9 cellular contexts compared by ENCODE assay signal in the genomic region with DNA sequence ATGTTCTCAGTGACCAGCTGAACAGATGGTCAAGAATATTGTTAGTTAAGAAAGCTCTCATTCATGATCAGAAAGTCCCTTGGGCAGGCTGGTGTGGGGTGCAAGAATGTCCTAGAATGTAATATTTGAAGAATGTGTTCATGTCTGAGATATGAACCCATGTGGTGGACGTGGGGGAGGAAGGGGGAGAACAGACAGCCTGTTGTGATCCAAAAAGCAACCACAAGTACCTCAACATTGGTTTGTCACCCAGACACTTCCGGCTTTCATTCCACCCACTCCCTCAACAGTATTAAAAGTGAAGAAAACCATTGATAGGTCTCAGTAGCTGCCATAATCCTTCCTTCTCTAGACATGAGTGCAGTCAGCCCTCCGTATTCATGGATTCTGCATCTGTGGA.
DNase-seq lines count a peak whose midpoint lies in the region; ATAC-seq, FAIRE-seq and TF ChIP-seq lines count a peak whose summit lies in the region.
"Had no signal": no experiment of that assay in that cellular context is flagged by ENCODE, and none has a peak within 500 bp of the region (broad histone marks: within the 10 kb centered on the region; RNA-seq: fewer than 3 reads in every experiment).

No MANE protein-coding gene starts in this region.

- BruUV-seq in Caco-2 (replicated peaks; lab: Mats Ljungman, UMichigan): no TSS peak

- H3K36me3 Mint-ChIP-seq in astrocyte (ENCODE audit: low read depth, unreplicated experiment) (peaks cover 2% of the 10 kb centered on the region), Caco-2 (ENCODE audit: insufficient read depth, unreplicated experiment) (peaks cover 6% of the 10 kb centered on the region)

- no peaks in the 10 kb centered on the region for H3K36me3 ChIP-seq in astrocyte (ENCODE audit: insufficient read depth, low read length)
- no peaks in the 10 kb centered on the region for H3K36me3 ChIP-seq in Caco-2 (ENCODE audit: control insufficient read depth, insufficient read depth, low read length)

- POLR2A ChIA-PET in Caco-2 (lab: Charles Lee): no interaction called here

- H3K27ac Mint-ChIP-seq in astrocyte (ENCODE audit: unreplicated experiment): peak overlapping the region; percentile 98
- no peak overlapping the region for H3K27ac Mint-ChIP-seq in Caco-2 (ENCODE audit: unreplicated experiment)

- H2AFZ ChIP-seq in astrocyte (ENCODE audit: low read depth, low read length): no peak overlapping the region

- peak; percentile 36 for DNase-seq in GM13977 (ENCODE audit: low spot score)
- peak; percentile 24 for DNase-seq in T follicular helper cell (ENCODE audit: low read depth)
- peak; percentile 99 for DNase-seq in astrocyte (ENCODE audit: low read depth)
- DNase-seq in sciatic nerve (ENCODE audit: low spot score): no peak
- no peak for DNase-seq in NCI-H2029 (lab: John Stamatoyannopoulos, UW)
- no peak for DNase-seq in DMS79 (lab: John Stamatoyannopoulos, UW)
- DNase-seq in Caco-2: no peak

- H3K9me3 ChIP-seq in astrocyte (ENCODE audit: insufficient read depth, low read depth, low read length) (no peaks in the 10 kb centered on the region), Caco-2 (no peaks in the 10 kb centered on the region)

- H3K27me3 ChIP-seq in astrocyte (ENCODE audit: insufficient read depth, low read length) (no peaks in the 10 kb centered on the region), Caco-2 (replicated peaks; ENCODE audit: control insufficient read depth, insufficient read depth, low read length) (no peaks in the 10 kb centered on the region)

- H3K9me3 Mint-ChIP-seq in astrocyte (ENCODE audit: unreplicated experiment): no peaks in the 10 kb centered on the region
- H3K9me3 Mint-ChIP-seq in Caco-2 (ENCODE audit: unreplicated experiment): no peaks in the 10 kb centered on the region

- in situ Hi-C loops in GM13977 (cut with MboI; ENCODE audit: low pct_unique_long_range_greater_than_20kb, low sequenced_read_pairs, unreplicated experiment): no loop called here

- H3K4me3 Mint-ChIP-seq in astrocyte (ENCODE audit: unreplicated experiment): peak overlapping the region; percentile 64
- no peak overlapping the region for H3K4me3 Mint-ChIP-seq in Caco-2 (ENCODE audit: unreplicated experiment)

- TF ChIP-seq CTCF in GM13977 (IDR thresholded peaks at IDR 0.05; ENCODE audit: extremely low read depth, insufficient read depth, missing control alignments) (no peak), astrocyte (IDR thresholded peaks at IDR 0.05; ENCODE audit: insufficient read depth, low read depth, low read length) (no peak), Caco-2 (IDR thresholded peaks at IDR 0.05; ENCODE audit: insufficient read depth in 1 of 2, low read depth in 1 of 2, low read length in 1 of 2, severe bottlenecking in 1 of 2, unreplicated experiment in 1 of 2) (no peak)

- H3K4me3 ChIP-seq in astrocyte (ENCODE audit: insufficient read depth, low read depth, low read length) (no peak overlapping the region), Caco-2 (ENCODE audit: low read depth, low read length) (no peak overlapping the region)

- CTCF ChIA-PET in Caco-2 (lab: Charles Lee): interaction anchor here (0.7 kb wide), 1 partner anchor 328 kb away, joined by 4 read pairs; no protein-coding TSS in a partner anchor

- intact Hi-C loops in sciatic nerve (cut with DNase I) (no loop called here), Caco-2 (cut with micrococcal nuclease; ENCODE audit: unreplicated experiment) (loop anchor here (2.0 kb wide), 1 partner anchor 13 kb away; no protein-coding TSS in a partner anchor)

- no peaks in the 10 kb centered on the region for H3K79me2 ChIP-seq in astrocyte (ENCODE audit: insufficient read depth, low read length)

- FAIRE-seq in astrocyte (lab: Jason Lieb, UNC): peak; percentile 97

- H3K4me1 Mint-ChIP-seq in astrocyte (ENCODE audit: low read depth, unreplicated experiment) (peaks cover 50% of the 10 kb centered on the region), Caco-2 (ENCODE audit: low read depth, unreplicated experiment) (peaks cover 28% of the 10 kb centered on the region)

- H3K4me2 ChIP-seq in astrocyte (ENCODE audit: low read length): peak overlapping the region; percentile 58

- peak overlapping the region; percentile 48 for H3K9ac ChIP-seq in astrocyte (ENCODE audit: low read length)

- H3K4me1 ChIP-seq in astrocyte (ENCODE audit: insufficient read depth, low read length) (peaks cover 13% of the 10 kb centered on the region), Caco-2 (peaks cover 11% of the 10 kb centered on the region)

- no peaks in the 10 kb centered on the region for H4K20me1 ChIP-seq in astrocyte (ENCODE audit: insufficient read depth, low read length)

- no peaks in the 10 kb centered on the region for H3K27me3 Mint-ChIP-seq in astrocyte (ENCODE audit: low read depth, unreplicated experiment)
- H3K27me3 Mint-ChIP-seq in Caco-2 (ENCODE audit: insufficient read depth, unreplicated experiment): no peaks in the 10 kb centered on the region

- ATAC-seq in HG02884 (IDR thresholded peaks at IDR 0.05; ENCODE audit: unreplicated experiment) (peak; percentile 97), sciatic nerve (peak; percentile 94)

- peak overlapping the region; percentile 55 for H3K27ac ChIP-seq in astrocyte (ENCODE audit: low read depth, low read length)
- H3K27ac ChIP-seq: VCaP had no signal

Comparison
In these comparisons a context has a peak if more than half of its experiments do, and no peak if none do; other contexts are left out.
1. DNase-seq: peak in GM13977 (single experiment), T follicular helper cell (single experiment) and astrocyte (single experiment); none in sciatic nerve (single experiment), NCI-H2029 (single experiment), DMS79 (single experiment) and Caco-2 (0 of 2).